Comparison of ENCODE assay signal across 18 cellular contexts in the genomic region with DNA sequence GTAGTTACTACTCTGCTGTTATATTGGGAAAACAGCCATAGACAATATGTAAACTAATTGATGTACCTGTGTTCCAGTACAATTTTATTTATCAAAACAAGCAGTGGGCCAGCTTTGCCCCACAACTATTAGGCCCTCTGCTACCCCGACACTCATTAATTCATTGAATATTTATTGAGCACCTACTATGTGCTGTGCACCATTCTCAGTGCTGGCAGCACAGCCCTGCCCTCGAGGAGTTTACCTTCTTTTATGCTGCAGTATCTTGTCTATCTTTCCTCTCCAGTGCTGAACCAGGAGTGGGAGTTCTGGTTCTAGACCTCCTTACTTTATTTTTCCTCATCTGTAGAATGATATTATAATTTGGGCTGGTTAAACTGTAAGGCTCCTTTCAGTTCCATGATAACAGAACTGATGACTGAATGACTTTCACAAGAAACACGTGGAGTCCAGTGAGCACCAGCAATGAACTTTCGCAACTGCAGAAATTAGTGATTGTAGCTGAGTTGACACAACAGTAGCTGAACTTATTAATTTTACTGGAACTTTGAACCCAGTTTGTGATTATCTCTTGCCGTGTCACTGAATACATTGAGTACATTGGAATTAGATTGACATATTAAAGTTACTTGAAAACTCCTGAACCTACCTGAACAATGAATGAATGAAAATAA. TPM values are rescaled to one million over a fixed set of nuclear protein-coding genes. Genes with fewer than 3 reads are reported as not detected.
DNase-seq lines count a peak whose midpoint lies in the region; ATAC-seq and TF ChIP-seq lines count a peak whose summit lies in the region.
"Had no signal": no experiment of that assay in that cellular context is flagged by ENCODE, and none has a peak within 500 bp of the region (broad histone marks: within the 10 kb centered on the region; RNA-seq: fewer than 3 reads in every experiment).

No MANE protein-coding gene starts in this region.

- H2AK9ac ChIP-seq in IMR-90 (replicated peaks; ENCODE audit: low read depth, low read length, poor library complexity) = no peak overlapping the region

- CTCF ChIA-PET in IMR-90 (lab: Yijun Ruan, JAX) = no interaction called here

- H4K8ac ChIP-seq in IMR-90 (ENCODE audit: low read depth in 2 of 2, low read length in 2 of 2) = no peak overlapping the region

- no peak overlapping the region for H3K23ac ChIP-seq in IMR-90 (ENCODE audit: low read depth, low read length)

- no peak overlapping the region for H3K4ac ChIP-seq in IMR-90 (ENCODE audit: low read depth, low read length)

- H3K4me3 Mint-ChIP-seq in nephron progenitor cell = peak overlapping the region; percentile 42

- H2BK120ac ChIP-seq in IMR-90 (ENCODE audit: low read depth, low read length) = no peak overlapping the region

- H3K18ac ChIP-seq in IMR-90 (ENCODE audit: low read depth, low read length) = no peak overlapping the region

- no peak for TF ChIP-seq CTCF in IMR-90 (conservative IDR thresholded peaks at IDR 0.05; ENCODE audit: low read depth, low read length)
- TF ChIP-seq CTCF in nephron progenitor cell (IDR thresholded peaks at IDR 0.05) = no peak
- no peak for TF ChIP-seq CTCF in testis (IDR thresholded peaks at IDR 0.05)

- TF ChIP-seq RAD21 in IMR-90 (IDR thresholded peaks at IDR 0.05; ENCODE audit: low read length) = no peak

- H3K27me3 Mint-ChIP-seq in nephron progenitor cell (ENCODE audit: low read depth, poor library complexity) = peaks cover 7% of the 10 kb centered on the region

- no peak overlapping the region for H2AFZ ChIP-seq in IMR-90 (replicated peaks; ENCODE audit: low read length, poor library complexity)

- H3K9ac ChIP-seq in IMR-90 (ENCODE audit: low read depth, low read length) (no peak overlapping the region), adipocyte (ENCODE audit: low read length) (no peak overlapping the region)

- H3K4me1 ChIP-seq in IMR-90 (ENCODE audit: control insufficient read depth, insufficient read depth, low read length) = peaks cover 6% of the 10 kb centered on the region
- H3K4me1 ChIP-seq in adipocyte (ENCODE audit: control insufficient read depth, insufficient read depth, low read length) = peaks cover 29% of the 10 kb centered on the region
- peaks cover 14% of the 10 kb centered on the region for H3K4me1 ChIP-seq in testis

- H3K4me3 ChIP-seq in IMR-90 (ENCODE audit: insufficient read depth, low read depth, low read length) = no peak overlapping the region
- H3K4me3 ChIP-seq in adipocyte (ENCODE audit: low read length) = no peak overlapping the region
- no peak overlapping the region for H3K4me3 ChIP-seq in testis
- H3K4me3 ChIP-seq: colonic mucosa, esophagus squamous epithelium had no signal

- H4K91ac ChIP-seq in IMR-90 (ENCODE audit: insufficient read depth, low read depth, low read length) = no peak overlapping the region

- no peak overlapping the region for H2BK20ac ChIP-seq in IMR-90 (ENCODE audit: low read depth, low read length)

- H3K79me1 ChIP-seq in IMR-90 (ENCODE audit: low read depth in 1 of 2, low read length in 2 of 2) = peaks cover 21 to 70% of the 10 kb centered on the region in 2 experiments

- intact Hi-C loops in IMR-90 (cut with micrococcal nuclease) (loop anchor here (10.0 kb wide), 1 partner anchor 661 kb away; no protein-coding TSS in a partner anchor), Right ventricle myocardium inferior (cut with DNase I) (no loop called here), testis (cut with DNase I; ENCODE audit: low total_unique reads) (no loop called here)

- H3K27me3 ChIP-seq in IMR-90 (ENCODE audit: control insufficient read depth, insufficient read depth, low read length) (no peaks in the 10 kb centered on the region), adipocyte (replicated peaks; ENCODE audit: control insufficient read depth, insufficient read depth, low read length) (no peaks in the 10 kb centered on the region), testis (no peaks in the 10 kb centered on the region)
- H3K27me3 ChIP-seq: colonic mucosa, esophagus squamous epithelium, suprapubic skin had no signal

- no peak overlapping the region for H2AK5ac ChIP-seq in IMR-90 (ENCODE audit: low read depth, low read length)

- H2BK5ac ChIP-seq in IMR-90 (ENCODE audit: low read depth, low read length, poor library complexity, severe bottlenecking) = no peak overlapping the region

- H2BK15ac ChIP-seq in IMR-90 (ENCODE audit: low read depth, low read length) = no peak overlapping the region

- H3K36me3 Mint-ChIP-seq in nephron progenitor cell (ENCODE audit: low read depth) = peaks cover 3% of the 10 kb centered on the region

- peaks cover 65% of the 10 kb centered on the region for H4K20me1 ChIP-seq in IMR-90 (ENCODE audit: insufficient read depth, low read length)

- no peak overlapping the region for H3K4me2 ChIP-seq in IMR-90 (ENCODE audit: low read depth, low read length)

- in situ Hi-C loops in IMR-90 (cut with MboI; ENCODE audit: low sequenced_read_pairs) = no loop called here

- H3K27ac ChIP-seq in IMR-90 (ENCODE audit: insufficient read depth, low read length) (no peak overlapping the region), testis (no peak overlapping the region)
- H3K27ac ChIP-seq: colonic mucosa, esophagus squamous epithelium, left ventricle myocardium inferior, suprapubic skin had no signal

- H3K4me1 Mint-ChIP-seq in nephron progenitor cell = peaks cover 29% of the 10 kb centered on the region

- H3K9me3 ChIP-seq in IMR-90 (ENCODE audit: control insufficient read depth, insufficient read depth, low read length) = no peaks in the 10 kb centered on the region
- no peaks in the 10 kb centered on the region for H3K9me3 ChIP-seq in adipocyte (ENCODE audit: control insufficient read depth, low read length)
- H3K9me3 ChIP-seq in testis = no peaks in the 10 kb centered on the region
- H3K9me3 ChIP-seq: Caco-2, colonic mucosa, esophagus squamous epithelium, left ventricle myocardium inferior, suprapubic skin had no signal

- no peak for TF ChIP-seq POLR2A in IMR-90 (IDR thresholded peaks at IDR 0.05; ENCODE audit: low read depth, low read length)
- no peak for TF ChIP-seq POLR2A in testis (IDR thresholded peaks at IDR 0.05)

- no peak overlapping the region for H4K5ac ChIP-seq in IMR-90 (ENCODE audit: low read depth, low read length)

- H3K36me3 ChIP-seq in IMR-90 (ENCODE audit: control insufficient read depth, insufficient read depth, low read length) = peaks cover 3% of the 10 kb centered on the region
- peaks cover 9% of the 10 kb centered on the region for H3K36me3 ChIP-seq in adipocyte (ENCODE audit: control insufficient read depth, insufficient read depth, low read length, severe bottlenecking)
- H3K36me3 ChIP-seq in testis (ENCODE audit: low read depth, missing control alignments) = no peaks in the 10 kb centered on the region
- H3K36me3 ChIP-seq: colonic mucosa had no signal

- H3K9me3 Mint-ChIP-seq in nephron progenitor cell = no peaks in the 10 kb centered on the region

- BruUV-seq in IMR-90 (replicated peaks; lab: Mats Ljungman, UMichigan) = no TSS peak

- ATAC-seq in IMR-90 (ENCODE audit: low read depth) = no peak
- no peak for ATAC-seq in GM19395 (IDR thresholded peaks at IDR 0.05; ENCODE audit: unreplicated experiment)
- no peak for ATAC-seq in Right ventricle myocardium inferior

- H3K9me1 ChIP-seq in IMR-90 (ENCODE audit: insufficient read depth, low read length) = peaks cover 14% of the 10 kb centered on the region

- WGBS in IMR-90 (ENCODE audit: extremely low coverage in 2 of 2, insufficient read length in 1 of 2), 2 experiments = no CpG with 5 or more reads among the region's 5 CpGs
- WGBS in testis, 2 donors = 74 to 78% methylated on average over 5 of the region's 5 CpGs

- dilution Hi-C loops in IMR-90 (cut with HindIII; ENCODE audit: low sequenced_read_pairs, unreplicated experiment) = no loop called here

- no peak overlapping the region for H3K56ac ChIP-seq in IMR-90 (ENCODE audit: extremely low read depth, insufficient read depth, low read length)

- no peak overlapping the region for H3K27ac Mint-ChIP-seq in nephron progenitor cell

- no peak overlapping the region for H3K14ac ChIP-seq in IMR-90 (replicated peaks; ENCODE audit: low read depth, low read length)

- POLR2A ChIA-PET in IMR-90 (lab: Charles Lee; ENCODE audit: unreplicated experiment) = no interaction called here

- DNase-seq in NOMO-1 treated with DMSO at 0.1 percent for 48 hours (lab: John Stamatoyannopoulos, UW; ENCODE audit: unreplicated experiment) (peak; percentile 35), NOMO-1 treated with dmso at 0.1 percent for 144 hours (lab: John Stamatoyannopoulos, UW; ENCODE audit: unreplicated experiment) (no peak), IMR-90 (no peak), adipocyte (ENCODE audit: low read depth) (peak; percentile 18), nephron progenitor cell (no peak), Right ventricle myocardium inferior (ENCODE audit: missing footprints) (no peak), testis (no peak)
- DNase-seq: 8988T, amygdala, Caco-2, colonic mucosa, esophagus squamous epithelium, hippocampal formation, left ventricle myocardium inferior, NCI-H226, nucleus accumbens had no signal

TF ChIP-seq in IMR-90, 13 proteins besides CTCF, POLR2A, EP300 and RAD21:
- TF ChIP-seq CEBPB (IDR thresholded peaks at IDR 0.05; ENCODE audit: low read depth, low read length) (peak; percentile 46; the same call in 1 of the 2 replicates), SMC3 (IDR thresholded peaks at IDR 0.05; ENCODE audit: low read depth, low read length) (no peak)

RNA-seq across cellular contexts. Expression of gene GOSR2, which starts 2.4 kb away (rescaled TPM):
- total RNA-seq in IMR-90 (2012; rRNA removed) = 65.8 and 75.6 TPM in 2 replicates
- 59.5 and 63.4 TPM in 2 replicates for polyA plus RNA-seq in IMR-90 (2012; rRNA removed)
- polyA plus RNA-seq in IMR-90 (2012; cell fraction: cytosol; rRNA removed) = 33.4 and 53.7 TPM in 2 replicates
- polyA plus RNA-seq in IMR-90 (2012; cell fraction: nucleus; rRNA removed; ENCODE audit: low replicate concordance) = 37.6 and 83.5 TPM in 2 replicates
- 35.2 TPM for total RNA-seq in Right ventricle myocardium inferior
- total RNA-seq in testis = 10 to 100 TPM; 72.2 to 92.8 TPM
- polyA plus RNA-seq in testis (ENCODE audit: insufficient read depth, low read depth, low replicate concordance) = 92.4 TPM

RNA-seq across cellular contexts. Expression of gene RPRML, which starts 53.7 kb away (rescaled TPM):
- total RNA-seq in IMR-90 (2012; rRNA removed) (not detected in 2 replicates), Right ventricle myocardium inferior (not detected), testis (not detected)
- polyA plus RNA-seq in IMR-90 (2012; rRNA removed) (not detected in 2 replicates), testis (ENCODE audit: insufficient read depth, low read depth, low replicate concordance) (not detected)
- polyA plus RNA-seq in IMR-90 (2012; cell fraction: cytosol; rRNA removed) = not detected in 2 replicates
- not detected in 2 replicates for polyA plus RNA-seq in IMR-90 (2012; cell fraction: nucleus; rRNA removed; ENCODE audit: low replicate concordance)
- total RNA-seq: Caco-2, colonic mucosa, left ventricle myocardium inferior had no signal

Comparison
In these comparisons a context has a peak if more than half of its experiments do, and no peak if none do; other contexts are left out.
1. DNase-seq: peak in NOMO-1 treated with DMSO at 0.1 percent for 48 hours (single experiment) and adipocyte (single experiment); none in NOMO-1 treated with dmso at 0.1 percent for 144 hours (single experiment), IMR-90 (single experiment), nephron progenitor cell (single experiment), Right ventricle myocardium inferior (single experiment) and testis (single experiment).